In the genomic region with DNA sequence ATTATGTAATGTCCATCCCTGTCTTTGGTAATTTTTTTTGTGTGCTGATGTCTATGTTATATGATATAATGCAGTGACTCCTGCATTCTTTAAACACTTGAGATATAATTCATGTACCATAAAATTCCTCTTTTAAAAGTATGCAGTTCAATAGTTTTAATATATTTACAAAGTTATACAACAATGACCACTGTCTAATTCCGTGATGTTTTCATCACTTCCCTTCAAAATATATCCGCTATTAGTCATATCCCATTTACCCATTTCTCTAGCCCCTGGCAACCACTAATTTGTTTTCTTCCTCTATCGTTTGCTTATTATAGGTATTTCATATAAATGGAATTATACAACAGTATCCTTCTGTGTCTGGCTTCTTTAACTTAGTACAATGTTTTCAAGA, we compare ENCODE assay signal across 19 cellular contexts.
DNase-seq lines count a peak whose midpoint lies in the region; ATAC-seq and TF ChIP-seq lines count a peak whose summit lies in the region.
"Had no signal": no experiment of that assay in that cellular context is flagged by ENCODE, and none has a peak within 500 bp of the region (broad histone marks: within the 10 kb centered on the region; RNA-seq: fewer than 3 reads in every experiment).

No MANE protein-coding gene starts in this region.

- DNase-seq in HS-27A (ENCODE audit: low read depth) (peak; percentile 78), RWPE2 (ENCODE audit: low spot score) (no peak), fibroblast of pulmonary artery (ENCODE audit: low read depth) (peak; percentile 26), pulmonary artery endothelial cell (ENCODE audit: low read depth, low spot score) (peak; percentile 74), CD1c-positive myeloid dendritic cell (ENCODE audit: extremely low spot score) (no peak), T-helper 2 cell (no peak), T-helper 1 cell (no peak)
- DNase-seq: DMS79; hippocampal formation; NCI-H1694 treated with DMSO at 0.1 percent for 48 hours; NCI-H69; spleen; stimulated activated CD4-positive, alpha-beta T cell treated with anti-CD3 and anti-CD28 coated beads, Interleukin-4, amount 100 ng/mL, for 4 hours; stimulated activated naive CD8-positive, alpha-beta T cell treated with anti-CD3 and anti-CD28 coated beads, Interleukin-15, Interleukin-2, amounts not matched to agents 100 U/mL and 50 U/mL, for 24 hours; thyroid gland had no signal

- peaks cover 11% of the 10 kb centered on the region for H3K4me1 ChIP-seq in RWPE2 (ENCODE audit: insufficient read depth, poor library complexity, severe bottlenecking)
- H3K4me1 ChIP-seq: spleen, thyroid gland had no signal

- H3K27me3 ChIP-seq in RWPE2 (ENCODE audit: insufficient read depth, poor library complexity, severe bottlenecking) = no peaks in the 10 kb centered on the region
- H3K27me3 ChIP-seq: neutrophil, spleen, thyroid gland had no signal

- H3K27ac ChIP-seq in RWPE2 (ENCODE audit: poor library complexity, severe bottlenecking) = peak overlapping the region; percentile 75
- H3K27ac ChIP-seq: coronary artery, neutrophil, spleen, thyroid gland had no signal

- no peaks in the 10 kb centered on the region for H3K36me3 ChIP-seq in RWPE2 (ENCODE audit: low read depth)
- H3K36me3 ChIP-seq: neutrophil, spleen, thyroid gland had no signal

- TF ChIP-seq CTCF in RWPE2 (IDR thresholded peaks at IDR 0.05; ENCODE audit: poor library complexity, severe bottlenecking) = no peak
- no peak for TF ChIP-seq CTCF in fibroblast of pulmonary artery (IDR thresholded peaks at IDR 0.05; ENCODE audit: low read length, missing control alignments)

- no peaks in the 10 kb centered on the region for H3K9me3 ChIP-seq in RWPE2 (ENCODE audit: severe bottlenecking)
- H3K9me3 ChIP-seq: neutrophil, thyroid gland had no signal

- ATAC-seq in RWPE2 (ENCODE audit: low read depth) (peak; percentile 85), GM21367 (IDR thresholded peaks at IDR 0.05; ENCODE audit: unreplicated experiment) (no peak)
- ATAC-seq: Right ventricle myocardium inferior; stimulated activated naive CD8-positive, alpha-beta T cell treated with anti-CD3 and anti-CD28 coated beads, Interleukin-15, Interleukin-2, amounts not matched to agents 100 U/mL and 50 U/mL, for 24 hours had no signal

- H3K4me3 ChIP-seq in RWPE2 (ENCODE audit: severe bottlenecking) (no peak overlapping the region), fibroblast of pulmonary artery (replicated peaks; ENCODE audit: low read depth, low read length) (no peak overlapping the region)
- H3K4me3 ChIP-seq: coronary artery, spleen, thyroid gland had no signal

Comparison
In these comparisons a context has a peak if more than half of its experiments do, and no peak if none do; other contexts are left out.
1. DNase-seq: peak in HS-27A (single experiment), fibroblast of pulmonary artery (single experiment) and pulmonary artery endothelial cell (single experiment); none in RWPE2 (single experiment), CD1c-positive myeloid dendritic cell (single experiment), T-helper 2 cell (0 of 5) and T-helper 1 cell (0 of 5).